Comparison of ENCODE assay signal across 1 cellular context in genomic region chr2:17740203-17740602, GRCh38.
TF ChIP-seq lines count a peak whose summit lies in the region.

No MANE protein-coding gene starts in this region.

TF ChIP-seq in HEK293T, 16 proteins besides CTCF, POLR2A, EP300 and RAD21 (continued from another document):
- TF ChIP-seq LEF1 (IDR thresholded peaks at IDR 0.05; ENCODE audit: borderline replicate concordance) (no peak), L3MBTL2 (conservative IDR thresholded peaks at IDR 0.05) (no peak), NFRKB (IDR thresholded peaks at IDR 0.05) (no peak)
